ENCODE assay signal across 8 cellular contexts in the genomic region with DNA sequence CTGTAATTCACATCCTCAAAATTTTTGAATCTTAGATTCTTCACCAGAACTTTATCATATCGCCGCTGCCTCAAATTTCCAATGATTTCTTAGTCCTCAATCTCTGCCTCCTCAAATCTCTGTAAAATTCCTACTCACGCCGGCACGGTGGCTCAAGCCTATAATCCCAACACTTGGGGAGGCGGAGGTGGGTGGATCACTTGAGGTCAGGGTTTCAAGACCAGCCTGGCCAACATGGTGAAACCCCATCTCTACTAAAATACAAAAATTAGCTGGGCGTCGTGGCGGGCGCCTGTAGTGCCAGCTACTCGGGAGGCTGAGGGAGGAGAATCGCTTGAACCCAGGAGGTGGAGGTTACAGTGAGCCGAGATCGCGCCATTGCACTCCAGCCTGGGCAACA. TPM values are rescaled to one million over a fixed set of nuclear protein-coding genes. Genes with fewer than 3 reads are reported as not detected.
DNase-seq lines count a peak whose midpoint lies in the region; ATAC-seq, FAIRE-seq and TF ChIP-seq lines count a peak whose summit lies in the region.
"Not testable (repeated sequence)": the region's sequence is repeated elsewhere in the genome, so short reads cannot be mapped to it uniquely, and the experiment has no call there.

No MANE protein-coding gene starts in this region.

- H3K14ac ChIP-seq in H1 (ENCODE audit: insufficient read length), result not testable (repeated sequence)

- H3K79me2 ChIP-seq in DOHH2 (ENCODE audit: control insufficient read depth, low read length) (peaks cover 42% of the 10 kb centered on the region), H1 (ENCODE audit: control insufficient read depth in 1 of 2, insufficient read depth in 2 of 2, low read length in 2 of 2) (peaks cover 14 to 34% of the 10 kb centered on the region in 2 experiments), HepG2 (ENCODE audit: insufficient read depth, low read length) (peaks cover 32% of the 10 kb centered on the region), parathyroid adenoma (peaks cover 11% of the 10 kb centered on the region)

- not testable (repeated sequence) for H4K8ac ChIP-seq in H1 (ENCODE audit: extremely low read depth, insufficient read depth, low read length)

- not testable (repeated sequence) for TF ChIP-seq RAD21 in H1 (IDR thresholded peaks at IDR 0.05 in 1 of 2, conservative IDR thresholded peaks at IDR 0.05 in 1 of 2; ENCODE audit: low read depth in 2 of 2, low read length in 2 of 2); HepG2 (CRISPR knock-in tag; IDR thresholded peaks at IDR 0.05)

- not testable (repeated sequence) for H3K4ac ChIP-seq in H1 (replicated peaks; ENCODE audit: insufficient read length, low read depth, low read length)

- not testable (repeated sequence) for H3K9ac ChIP-seq in H1 (replicated peaks in 1 of 4; ENCODE audit: extremely low read depth in 1 of 4, low read depth in 3 of 4, low read length in 3 of 4); HepG2 (ENCODE audit: insufficient read depth, low read depth, low read length); parathyroid adenoma

- H2AK5ac ChIP-seq in H1 (ENCODE audit: low read depth, low read length), result not testable (repeated sequence)

- peak overlapping the region; percentile 68 for H3K4me2 ChIP-seq in DOHH2 (ENCODE audit: low read length)
- peak overlapping the region; percentile 67 to 84; a peak in 3 of 4 replicates for H3K4me2 ChIP-seq in H1 (ENCODE audit: insufficient read depth in 1 of 2, low read depth in 2 of 2, low read length in 2 of 2)
- H3K4me2 ChIP-seq in HepG2 (ENCODE audit: low read depth, low read length); parathyroid adenoma (ENCODE audit: low read length): not testable (repeated sequence)

- peaks cover 70% of the 10 kb centered on the region for H3K4me1 Mint-ChIP-seq in activated naive CD4-positive, alpha-beta T cell treated with anti-CD3 and anti-CD28 coated beads, Interleukin-2, amount 10 ng/mL, durations not matched to agents 7 days and 5 days

- not testable (repeated sequence) for DNase-seq in activated naive CD4-positive, alpha-beta T cell treated with anti-CD3 and anti-CD28 coated beads, Interleukin-2, amount 10 ng/mL, durations not matched to agents 7 days and 5 days; H1 (ENCODE audit: low read depth in 1 of 2, low spot score in 2 of 2); HepG2 (ENCODE audit: low spot score); upper lobe of left lung

- H3K4me3 Mint-ChIP-seq in activated naive CD4-positive, alpha-beta T cell treated with anti-CD3 and anti-CD28 coated beads, Interleukin-2, amount 10 ng/mL, durations not matched to agents 7 days and 5 days, result peak overlapping the region; percentile 97

- H3K18ac ChIP-seq in H1 (ENCODE audit: extremely low read depth, low read length), result not testable (repeated sequence)

- H2BK15ac ChIP-seq in H1 (ENCODE audit: low read length), result not testable (repeated sequence)

- in situ Hi-C loops in HepG2 (cut with HindIII; ENCODE audit: extremely low pct_ligation_motif_present, low pct_unique_long_range_greater_than_20kb), result not testable (repeated sequence)

- H3K4me1 ChIP-seq in DOHH2 (ENCODE audit: control insufficient read depth, low read length) (peaks cover 44% of the 10 kb centered on the region), HepG2 (ENCODE audit: insufficient read depth, low read length) (peaks cover 33% of the 10 kb centered on the region), upper lobe of left lung (peaks cover 11 to 25% (median 14%) of the 10 kb centered on the region in 4 donors)
- H3K4me1 ChIP-seq in H1 (replicated peaks in 1 of 4; ENCODE audit: control insufficient read depth in 3 of 4, insufficient read depth in 4 of 4, low read length in 3 of 4); parathyroid adenoma: not testable (repeated sequence)

- TF ChIP-seq POLR2A in H1 (IDR thresholded peaks at IDR 0.05; ENCODE audit: control extremely low read depth in 1 of 2, low read depth in 2 of 2, low read length in 2 of 2); HepG2 (IDR thresholded peaks at IDR 0.05; ENCODE audit: insufficient read depth in 1 of 2, low read depth in 2 of 2, low read length in 2 of 2); upper lobe of left lung (IDR thresholded peaks at IDR 0.05): not testable (repeated sequence)

- not testable (repeated sequence) for H3K36me3 ChIP-seq in DOHH2 (ENCODE audit: control insufficient read depth, low read length); KOPT-K1 (ENCODE audit: insufficient read depth, low read length); H1 (ENCODE audit: control insufficient read depth in 2 of 4, insufficient read depth in 4 of 4, low read length in 3 of 4); HepG2 (replicated peaks in 1 of 2; ENCODE audit: control insufficient read depth in 1 of 2, insufficient read depth in 2 of 2, low read length in 2 of 2); parathyroid adenoma (ENCODE audit: control insufficient read depth, insufficient read depth, low read length); upper lobe of left lung

- not testable (repeated sequence) for H4K5ac ChIP-seq in H1 (ENCODE audit: insufficient read length, low read depth, low read length)

- FAIRE-seq in H1 (lab: Jason Lieb, UNC); HepG2 (lab: Jason Lieb, UNC): not testable (repeated sequence)

- 85% methylated on average over 15 of the region's 15 CpGs; no CpG with 5 or more reads in 1 of the 2 experiments for WGBS in H1 (ENCODE audit: extremely low coverage in 1 of 2, insufficient coverage in 1 of 2, insufficient read length in 1 of 2, insufficient replicate concordance in 2 of 2, low coverage in 1 of 2, low lambda C conversion rate in 2 of 2, missing lambda C conversion rate in 1 of 2), 2 experiments
- WGBS in HepG2 (ENCODE audit: low lambda C conversion rate), result 95% methylated on average over 15 of the region's 15 CpGs
- 75 to 79% methylated on average over 15 of the region's 15 CpGs for WGBS in upper lobe of left lung, 2 donors

- H3K9me3 ChIP-seq in DOHH2 (ENCODE audit: control insufficient read depth, insufficient read depth, low read length); KOPT-K1 (ENCODE audit: insufficient read depth, low read length, poor library complexity, severe bottlenecking); H1 (ENCODE audit: insufficient read depth in 2 of 2, low read depth in 1 of 2, low read length in 1 of 2); HepG2 (ENCODE audit: low read length); parathyroid adenoma (ENCODE audit: control insufficient read depth, low read length); upper lobe of left lung: not testable (repeated sequence)

- not testable (repeated sequence) for H3K27me3 ChIP-seq in DOHH2 (ENCODE audit: control insufficient read depth, low read length); H1 (replicated peaks in 1 of 4; ENCODE audit: control insufficient read depth in 3 of 4, extremely low read depth in 1 of 4, insufficient read depth in 3 of 4, low read length in 3 of 4); HepG2 (ENCODE audit: control insufficient read depth in 1 of 2, insufficient read depth in 2 of 2, low read length in 2 of 2); parathyroid adenoma (ENCODE audit: control insufficient read depth, insufficient read depth, low read length); upper lobe of left lung

- intact Hi-C loops in HepG2 (cut with micrococcal nuclease; ENCODE audit: unreplicated experiment), result not testable (repeated sequence)

- not testable (repeated sequence) for H2BK12ac ChIP-seq in H1 (ENCODE audit: low read depth, low read length)

- TF ChIP-seq CTCF in DOHH2 (IDR thresholded peaks at IDR 0.05; ENCODE audit: low read depth, low read length, poor library complexity, severe bottlenecking); VCaP (conservative IDR thresholded peaks at IDR 0.05); H1 (IDR thresholded peaks at IDR 0.05; ENCODE audit: control extremely low read depth in 1 of 3, insufficient read depth in 1 of 3, low read depth in 1 of 3, low read length in 3 of 3); HepG2 (CRISPR knock-in tag; IDR thresholded peaks at IDR 0.05); parathyroid adenoma (IDR thresholded peaks at IDR 0.05); upper lobe of left lung (IDR thresholded peaks at IDR 0.05): not testable (repeated sequence)

- POLR2A ChIA-PET in H1 (lab: Charles Lee; ENCODE audit: partially characterized antibody) (interaction anchor here (0.6 to 10.9 kb wide), 7 partner anchors 9 to 70 kb away, joined by 3 to 112 read pairs (median 4); partner anchors contain the start of gene NFE2L1), HepG2 (lab: Yijun Ruan, JAX) (interaction anchor here (2.0 kb wide), 1 partner anchor 206 kb away, joined by 6 read pairs; the partner anchor contains the start of gene SP2)

- H3K27ac Mint-ChIP-seq in activated naive CD4-positive, alpha-beta T cell treated with anti-CD3 and anti-CD28 coated beads, Interleukin-2, amount 10 ng/mL, durations not matched to agents 7 days and 5 days, result peak overlapping the region; percentile 93

- not testable (repeated sequence) for BruUV-seq in HepG2 (replicated peaks; lab: Mats Ljungman, UMichigan)

- not testable (repeated sequence) for H3K9me2 ChIP-seq in DOHH2 (replicated peaks; ENCODE audit: control insufficient read depth, low read length)

- not testable (repeated sequence) for TF ChIP-seq EP300 in H1 (IDR thresholded peaks at IDR 0.05; ENCODE audit: borderline replicate concordance in 1 of 2, low read depth in 2 of 2, low read length in 2 of 2); HepG2 (IDR thresholded peaks at IDR 0.05; ENCODE audit: low read depth in 2 of 2, low read length in 2 of 2); HepG2 (CRISPR knock-in tag; IDR thresholded peaks at IDR 0.05; ENCODE audit: borderline replicate concordance); upper lobe of left lung (IDR thresholded peaks at IDR 0.05)

- H3K56ac ChIP-seq in H1 (replicated peaks; ENCODE audit: insufficient read length, low read depth, low read length), result not testable (repeated sequence)

- not testable (repeated sequence) for H3K23ac ChIP-seq in H1 (ENCODE audit: insufficient read length)

- peak overlapping the region; percentile 82 for H3K27ac ChIP-seq in DOHH2 (ENCODE audit: low read depth, low read length)
- peak overlapping the region; percentile 82 for H3K27ac ChIP-seq in KOPT-K1 (ENCODE audit: low read depth, low read length, poor library complexity, severe bottlenecking)
- peak overlapping the region; percentile 97 for H3K27ac ChIP-seq in VCaP
- H3K27ac ChIP-seq in H1 (ENCODE audit: low read depth, low read length); HepG2 (ENCODE audit: extremely low read length, insufficient read depth, low read length): not testable (repeated sequence)
- H3K27ac ChIP-seq in parathyroid adenoma, result peak overlapping the region; percentile 60
- H3K27ac ChIP-seq in upper lobe of left lung, result peak overlapping the region in 2 of 4 donors; percentile 21 to 96

- H2BK20ac ChIP-seq in H1 (ENCODE audit: low read length), result not testable (repeated sequence)

- H3K79me1 ChIP-seq in H1 (ENCODE audit: low read depth, low read length), result not testable (repeated sequence)

- peaks cover 15% of the 10 kb centered on the region for H3K36me3 Mint-ChIP-seq in activated naive CD4-positive, alpha-beta T cell treated with anti-CD3 and anti-CD28 coated beads, Interleukin-2, amount 10 ng/mL, durations not matched to agents 7 days and 5 days

- not testable (repeated sequence) for H2AFZ ChIP-seq in H1 (ENCODE audit: low read length); HepG2 (ENCODE audit: low read length)
- peak overlapping the region; percentile 40 for H2AFZ ChIP-seq in parathyroid adenoma

- not testable (repeated sequence) for H2BK5ac ChIP-seq in H1 (ENCODE audit: low read depth, low read length)

- peaks cover 15% of the 10 kb centered on the region for H3F3A ChIP-seq in DOHH2 (ENCODE audit: control insufficient read depth, insufficient read depth)

- not testable (repeated sequence) for H3K27me3 Mint-ChIP-seq in activated naive CD4-positive, alpha-beta T cell treated with anti-CD3 and anti-CD28 coated beads, Interleukin-2, amount 10 ng/mL, durations not matched to agents 7 days and 5 days

- ATAC-seq in HepG2; upper lobe of left lung (ENCODE audit: low FRiP score in 2 of 2): not testable (repeated sequence)

- H4K20me1 ChIP-seq in DOHH2 (ENCODE audit: control insufficient read depth, insufficient read depth, low read depth, low read length), result peaks cover 12% of the 10 kb centered on the region; the same call in 1 of the 2 replicates
- H4K20me1 ChIP-seq in H1 (replicated peaks in 1 of 2; ENCODE audit: control insufficient read depth in 1 of 2, insufficient read depth in 2 of 2, low read length in 2 of 2); HepG2 (ENCODE audit: insufficient read depth, low read length): not testable (repeated sequence)

- H2BK120ac ChIP-seq in H1 (replicated peaks; ENCODE audit: low read depth, low read length), result not testable (repeated sequence)

- peaks cover 13% of the 10 kb centered on the region for H3K9me3 Mint-ChIP-seq in activated naive CD4-positive, alpha-beta T cell treated with anti-CD3 and anti-CD28 coated beads, Interleukin-2, amount 10 ng/mL, durations not matched to agents 7 days and 5 days

- H3K4me3 ChIP-seq in DOHH2 (ENCODE audit: low read length) (peak overlapping the region; percentile 77), H1 (ENCODE audit: extremely low read depth in 1 of 4, insufficient read depth in 2 of 4, low read depth in 3 of 4, low read length in 4 of 4) (peak overlapping the region in 2 of 4 experiments; percentile 87 to 94; a peak in 4 of 8 replicates), upper lobe of left lung (peak overlapping the region in 3 of 4 donors; percentile 67 to 84 (median 77))
- H3K4me3 ChIP-seq in HepG2 (replicated peaks in 1 of 3; ENCODE audit: insufficient read depth in 1 of 3, low read depth in 2 of 3, low read length in 3 of 3); parathyroid adenoma (ENCODE audit: low read depth, low read length): not testable (repeated sequence)

- H3K23me2 ChIP-seq in H1 (ENCODE audit: low read depth, low read length), result not testable (repeated sequence)

- not testable (repeated sequence) for H4K91ac ChIP-seq in H1 (replicated peaks; ENCODE audit: insufficient read length, low read length)

- CTCF ChIA-PET in activated naive CD4-positive, alpha-beta T cell treated with anti-CD3 and anti-CD28 coated beads, Interleukin-2, amount 10 ng/mL, durations not matched to agents 7 days and 5 days (lab: Charles Lee), result interaction anchor here (0.6 to 0.7 kb wide), 3 partner anchors 30 to 402 kb away, joined by 4 read pairs; no protein-coding TSS in a partner anchor
- CTCF ChIA-PET in H1 (lab: Charles Lee; ENCODE audit: partially characterized antibody), result interaction anchor here (1.2 to 7.7 kb wide), 3 partner anchors 21 to 34 kb away, joined by 3 to 58 read pairs (median 6); no protein-coding TSS in a partner anchor
- CTCF ChIA-PET in HepG2 (lab: Yijun Ruan, JAX; ENCODE audit: low intra/inter-chr PET ratio, low total read pairs), result not testable (repeated sequence)

RNA-seq across cellular contexts. Expression of gene CBX1, which starts 0.8 kb away (rescaled TPM):
- 166 and 173 TPM in 2 replicates for total RNA-seq in H1 (2021; fragmentation: NEBNext Ultra II Directional; extraction: Animal tissue kit (Norgen Biotek cat#: 25700))
- 23.8 and 38.7 TPM in 2 replicates for polyA plus RNA-seq in H1 (2011; rRNA removed)
- polyA plus RNA-seq in H1 (2011; cell fraction: cytosol; rRNA removed), result 61.9 TPM
- polyA plus RNA-seq in H1 (2011; cell fraction: nucleus; rRNA removed), result 16.3 TPM
- 166 to 245 TPM (median 172 TPM) in 4 replicates for polyA plus RNA-seq in H1 (2012, experiment 1 of 2)
- polyA plus RNA-seq in H1 (2012, experiment 2 of 2), result 24.6 TPM
- 109 TPM for polyA plus RNA-seq in H1 (2013, experiment 1 of 2)
- 111 TPM for polyA plus RNA-seq in H1 (2013, experiment 2 of 2)
- polyA minus RNA-seq in H1 (2011; rRNA and poly(A)+ RNA removed), result 23.7 and 25.9 TPM in 2 replicates
- polyA minus RNA-seq in H1 (2011; cell fraction: cytosol; rRNA and poly(A)+ RNA removed), result 42.8 TPM
- 20.1 TPM for polyA minus RNA-seq in H1 (2011; cell fraction: nucleus; rRNA and poly(A)+ RNA removed)
- 108 and 143 TPM in 2 replicates for total RNA-seq in HepG2 (2016; rRNA removed; fragmentation: Illumina TruSeq; extraction: Trizol)
- 16.2 and 17.8 TPM in 2 replicates for total RNA-seq in HepG2 (2016; cell fraction: cytosol; rRNA removed; fragmentation: Illumina TruSeq; extraction: Trizol; ENCODE audit: low read depth)
- total RNA-seq in HepG2 (2016; cell fraction: insoluble cytoplasmic fraction; rRNA removed; fragmentation: Illumina TruSeq; extraction: Trizol), result 108 and 140 TPM in 2 replicates
- 67.2 and 72.5 TPM in 2 replicates for total RNA-seq in HepG2 (2016; cell fraction: membrane; rRNA removed; fragmentation: Illumina TruSeq; extraction: Trizol)
- total RNA-seq in HepG2 (2016; cell fraction: nucleus; rRNA removed; fragmentation: Illumina TruSeq; extraction: Trizol), result 42.1 and 47.3 TPM in 2 replicates
- 14.1 and 17.8 TPM in 2 replicates for polyA plus RNA-seq in HepG2 (2011; rRNA removed)
- polyA plus RNA-seq in HepG2 (2011; cell fraction: cytosol; rRNA removed), result 10.3 and 14.7 TPM in 2 replicates
- polyA plus RNA-seq in HepG2 (2011; cell fraction: nucleus; rRNA removed), result 6.8 and 9.2 TPM in 2 replicates
- 50.0 and 59.7 TPM in 2 replicates for polyA plus RNA-seq in HepG2 (2012)
- polyA plus RNA-seq in HepG2 (2016; cell fraction: cytosol; fragmentation: Illumina TruSeq; extraction: Trizol; ENCODE audit: low read depth), result 17.9 and 19.4 TPM in 2 replicates
- 155 TPM in 2 replicates for polyA plus RNA-seq in HepG2 (2016; cell fraction: insoluble cytoplasmic fraction; fragmentation: Illumina TruSeq; extraction: Trizol; ENCODE audit: low read depth)
- 52.8 TPM in 2 replicates for polyA plus RNA-seq in HepG2 (2016; cell fraction: membrane; fragmentation: Illumina TruSeq; extraction: Trizol; ENCODE audit: low read depth)
- polyA plus RNA-seq in HepG2 (2016; cell fraction: nucleus; fragmentation: Illumina TruSeq; extraction: Trizol; ENCODE audit: insufficient read depth, low read depth), result 70.7 and 71.8 TPM in 2 replicates
- 6.5 and 6.7 TPM in 2 replicates for polyA minus RNA-seq in HepG2 (2011; rRNA and poly(A)+ RNA removed; ENCODE audit: low replicate concordance)
- polyA minus RNA-seq in HepG2 (2011; cell fraction: cytosol; rRNA and poly(A)+ RNA removed), result 12.5 and 14.1 TPM in 2 replicates
- 9.0 and 9.3 TPM in 2 replicates for polyA minus RNA-seq in HepG2 (2011; cell fraction: nucleus; rRNA and poly(A)+ RNA removed)
- 10 to 100 TPM; 12.6 to 38.8 (median 28.0) TPM for total RNA-seq in upper lobe of left lung

RNA-seq across cellular contexts. Expression of gene SNX11, which starts 5.5 kb away (rescaled TPM):
- 20.9 and 21.1 TPM in 2 replicates for total RNA-seq in H1 (2021; fragmentation: NEBNext Ultra II Directional; extraction: Animal tissue kit (Norgen Biotek cat#: 25700))
- 16.3 and 21.4 TPM in 2 replicates for polyA plus RNA-seq in H1 (2011; rRNA removed)
- 18.8 TPM for polyA plus RNA-seq in H1 (2011; cell fraction: cytosol; rRNA removed)
- polyA plus RNA-seq in H1 (2011; cell fraction: nucleus; rRNA removed), result 14.8 TPM
- 19.2 to 22.5 TPM (median 21.5 TPM) in 4 replicates for polyA plus RNA-seq in H1 (2012, experiment 1 of 2)
- polyA plus RNA-seq in H1 (2012, experiment 2 of 2), result 27.4 TPM
- 11.7 TPM for polyA plus RNA-seq in H1 (2013, experiment 1 of 2)
- polyA plus RNA-seq in H1 (2013, experiment 2 of 2), result 11.8 TPM
- polyA minus RNA-seq in H1 (2011; rRNA and poly(A)+ RNA removed), result 22.9 and 30.3 TPM in 2 replicates
- polyA minus RNA-seq in H1 (2011; cell fraction: cytosol; rRNA and poly(A)+ RNA removed), result 14.1 TPM
- polyA minus RNA-seq in H1 (2011; cell fraction: nucleus; rRNA and poly(A)+ RNA removed), result 10.5 TPM
- total RNA-seq in HepG2 (2016; rRNA removed; fragmentation: Illumina TruSeq; extraction: Trizol), result 14.0 and 15.9 TPM in 2 replicates
- total RNA-seq in HepG2 (2016; cell fraction: cytosol; rRNA removed; fragmentation: Illumina TruSeq; extraction: Trizol; ENCODE audit: low read depth), result 6.2 and 6.3 TPM in 2 replicates
- 13.8 and 15.9 TPM in 2 replicates for total RNA-seq in HepG2 (2016; cell fraction: insoluble cytoplasmic fraction; rRNA removed; fragmentation: Illumina TruSeq; extraction: Trizol)
- 14.3 and 16.5 TPM in 2 replicates for total RNA-seq in HepG2 (2016; cell fraction: membrane; rRNA removed; fragmentation: Illumina TruSeq; extraction: Trizol)
- 11.5 and 12.4 TPM in 2 replicates for total RNA-seq in HepG2 (2016; cell fraction: nucleus; rRNA removed; fragmentation: Illumina TruSeq; extraction: Trizol)
- polyA plus RNA-seq in HepG2 (2011; rRNA removed), result 12.9 and 14.0 TPM in 2 replicates
- 11.7 and 14.4 TPM in 2 replicates for polyA plus RNA-seq in HepG2 (2011; cell fraction: cytosol; rRNA removed)
- 10.4 and 12.3 TPM in 2 replicates for polyA plus RNA-seq in HepG2 (2011; cell fraction: nucleus; rRNA removed)
- 9.6 and 9.7 TPM in 2 replicates for polyA plus RNA-seq in HepG2 (2012)
- polyA plus RNA-seq in HepG2 (2016; cell fraction: cytosol; fragmentation: Illumina TruSeq; extraction: Trizol; ENCODE audit: low read depth), result 4.2 TPM in 2 replicates
- polyA plus RNA-seq in HepG2 (2016; cell fraction: insoluble cytoplasmic fraction; fragmentation: Illumina TruSeq; extraction: Trizol; ENCODE audit: low read depth), result 17.1 and 18.0 TPM in 2 replicates
- polyA plus RNA-seq in HepG2 (2016; cell fraction: membrane; fragmentation: Illumina TruSeq; extraction: Trizol; ENCODE audit: low read depth), result 11.9 and 13.2 TPM in 2 replicates
- 19.4 and 22.2 TPM in 2 replicates for polyA plus RNA-seq in HepG2 (2016; cell fraction: nucleus; fragmentation: Illumina TruSeq; extraction: Trizol; ENCODE audit: insufficient read depth, low read depth)
- polyA minus RNA-seq in HepG2 (2011; rRNA and poly(A)+ RNA removed; ENCODE audit: low replicate concordance), result 14.4 and 17.8 TPM in 2 replicates
- 6.2 and 7.3 TPM in 2 replicates for polyA minus RNA-seq in HepG2 (2011; cell fraction: cytosol; rRNA and poly(A)+ RNA removed)
- 11.1 and 12.1 TPM in 2 replicates for polyA minus RNA-seq in HepG2 (2011; cell fraction: nucleus; rRNA and poly(A)+ RNA removed)
- total RNA-seq in upper lobe of left lung, result 10 to 100 TPM; 19.5 to 27.2 (median 23.7) TPM

RNA-seq across cellular contexts. Expression of gene NFE2L1, which starts 53.9 kb away (rescaled TPM):
- total RNA-seq in H1 (2021; fragmentation: NEBNext Ultra II Directional; extraction: Animal tissue kit (Norgen Biotek cat#: 25700)), result 140 and 148 TPM in 2 replicates
- polyA plus RNA-seq in H1 (2011; rRNA removed) (143 and 173 TPM in 2 replicates), HepG2 (2011; rRNA removed) (234 and 278 TPM in 2 replicates)
- 181 TPM for polyA plus RNA-seq in H1 (2011; cell fraction: cytosol; rRNA removed)
- polyA plus RNA-seq in H1 (2011; cell fraction: nucleus; rRNA removed), result 178 TPM
- polyA plus RNA-seq in H1 (2012, experiment 1 of 2), result 161 to 195 TPM (median 173 TPM) in 4 replicates
- 101 TPM for polyA plus RNA-seq in H1 (2012, experiment 2 of 2)
- polyA plus RNA-seq in H1 (2013, experiment 1 of 2), result 146 TPM
- 156 TPM for polyA plus RNA-seq in H1 (2013, experiment 2 of 2)
- 193 and 224 TPM in 2 replicates for polyA minus RNA-seq in H1 (2011; rRNA and poly(A)+ RNA removed)
- 160 TPM for polyA minus RNA-seq in H1 (2011; cell fraction: cytosol; rRNA and poly(A)+ RNA removed)
- 99.1 TPM for polyA minus RNA-seq in H1 (2011; cell fraction: nucleus; rRNA and poly(A)+ RNA removed)
- total RNA-seq in HepG2 (2016; rRNA removed; fragmentation: Illumina TruSeq; extraction: Trizol) (53.7 and 67.0 TPM in 2 replicates), upper lobe of left lung (100 to 1,000 TPM; 105 to 203 (median 148) TPM)
- 4.7 and 5.3 TPM in 2 replicates for total RNA-seq in HepG2 (2016; cell fraction: cytosol; rRNA removed; fragmentation: Illumina TruSeq; extraction: Trizol; ENCODE audit: low read depth)
- 48.3 and 75.7 TPM in 2 replicates for total RNA-seq in HepG2 (2016; cell fraction: insoluble cytoplasmic fraction; rRNA removed; fragmentation: Illumina TruSeq; extraction: Trizol)
- 18.1 and 20.9 TPM in 2 replicates for total RNA-seq in HepG2 (2016; cell fraction: membrane; rRNA removed; fragmentation: Illumina TruSeq; extraction: Trizol)
- total RNA-seq in HepG2 (2016; cell fraction: nucleus; rRNA removed; fragmentation: Illumina TruSeq; extraction: Trizol), result 60.7 and 74.8 TPM in 2 replicates
- polyA plus RNA-seq in HepG2 (2011; cell fraction: cytosol; rRNA removed), result 165 and 176 TPM in 2 replicates
- 160 and 175 TPM in 2 replicates for polyA plus RNA-seq in HepG2 (2011; cell fraction: nucleus; rRNA removed)
- polyA plus RNA-seq in HepG2 (2012), result 180 and 241 TPM in 2 replicates
- 4.2 and 4.4 TPM in 2 replicates for polyA plus RNA-seq in HepG2 (2016; cell fraction: cytosol; fragmentation: Illumina TruSeq; extraction: Trizol; ENCODE audit: low read depth)
- 37.5 and 44.9 TPM in 2 replicates for polyA plus RNA-seq in HepG2 (2016; cell fraction: insoluble cytoplasmic fraction; fragmentation: Illumina TruSeq; extraction: Trizol; ENCODE audit: low read depth)
- 11.3 and 11.8 TPM in 2 replicates for polyA plus RNA-seq in HepG2 (2016; cell fraction: membrane; fragmentation: Illumina TruSeq; extraction: Trizol; ENCODE audit: low read depth)
- polyA plus RNA-seq in HepG2 (2016; cell fraction: nucleus; fragmentation: Illumina TruSeq; extraction: Trizol; ENCODE audit: insufficient read depth, low read depth), result 92.7 and 103 TPM in 2 replicates
- polyA minus RNA-seq in HepG2 (2011; rRNA and poly(A)+ RNA removed; ENCODE audit: low replicate concordance), result 108 and 333 TPM in 2 replicates
- polyA minus RNA-seq in HepG2 (2011; cell fraction: cytosol; rRNA and poly(A)+ RNA removed), result 114 and 124 TPM in 2 replicates
- polyA minus RNA-seq in HepG2 (2011; cell fraction: nucleus; rRNA and poly(A)+ RNA removed), result 57.3 and 65.6 TPM in 2 replicates
